Comparison of ENCODE assay signal across 8 cellular contexts in the genomic region with DNA sequence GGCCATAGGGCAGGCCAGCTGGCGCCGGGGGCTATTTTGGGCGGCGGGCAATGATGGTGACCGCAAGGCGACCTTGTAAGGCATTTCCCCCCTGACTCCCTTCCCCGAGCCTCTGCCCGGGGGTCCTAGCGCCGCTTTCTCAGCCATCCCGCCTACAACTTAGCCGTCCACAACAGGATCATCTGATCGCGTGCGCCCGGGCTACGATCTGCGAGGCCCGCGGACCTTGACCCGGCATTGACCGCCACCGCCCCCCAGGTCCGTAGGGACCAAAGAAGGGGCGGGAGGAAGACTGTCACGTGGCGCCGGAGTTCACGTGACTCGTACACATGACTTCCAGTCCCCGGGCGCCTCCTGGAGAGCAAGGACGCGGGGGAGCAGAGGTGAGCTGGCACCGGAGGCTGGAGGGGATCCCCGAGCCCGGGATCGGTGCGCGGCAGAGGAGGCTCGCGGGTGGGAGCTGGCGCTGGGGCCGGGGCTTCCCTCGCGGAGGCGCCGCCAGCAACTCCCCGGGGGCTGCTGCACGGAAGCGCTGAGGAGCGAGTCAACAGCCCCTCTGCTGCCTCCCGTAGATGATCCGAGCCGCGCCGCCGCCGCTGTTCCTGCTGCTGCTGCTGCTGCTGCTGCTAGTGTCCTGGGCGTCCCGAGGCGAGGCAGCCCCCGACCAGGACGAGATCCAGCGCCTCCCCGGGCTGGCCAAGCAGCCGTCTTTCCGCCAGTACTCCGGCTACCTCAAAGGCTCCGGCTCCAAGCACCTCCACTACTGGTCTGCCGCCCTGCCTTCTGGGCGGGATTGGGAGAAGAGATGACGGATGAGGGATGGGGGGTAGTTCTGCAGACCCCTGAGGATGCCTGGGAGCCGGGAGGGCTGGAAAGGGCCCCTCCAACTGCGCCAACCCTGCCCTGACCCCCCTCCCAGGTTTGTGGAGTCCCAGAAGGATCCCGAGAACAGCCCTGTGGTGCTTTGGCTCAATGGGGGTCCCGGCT. TPM values are rescaled to one million over a fixed set of nuclear protein-coding genes. Genes with fewer than 3 reads are reported as not detected.
DNase-seq lines count a peak whose midpoint lies in the region; ATAC-seq and TF ChIP-seq lines count a peak whose summit lies in the region.

A gene (plus strand): TSS at position 339 of the 987 bp plus-strand sequence. CDS start 234 bp downstream, at position 573.
A gene with protein sequence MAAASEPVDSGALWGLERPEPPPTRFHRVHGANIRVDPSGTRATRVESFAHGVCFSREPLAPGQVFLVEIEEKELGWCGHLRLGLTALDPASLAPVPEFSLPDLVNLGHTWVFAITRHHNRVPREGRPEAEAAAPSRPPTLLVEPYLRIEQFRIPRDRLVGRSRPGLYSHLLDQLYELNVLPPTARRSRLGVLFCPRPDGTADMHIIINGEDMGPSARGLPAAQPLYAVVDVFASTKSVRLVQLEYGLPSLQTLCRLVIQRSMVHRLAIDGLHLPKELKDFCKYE (minus strand): TSS at position 212 of the 987 bp plus-strand sequence. CDS start 217 bp downstream, outside the sequence.

- H3K4me3 ChIP-seq in Caco-2 (ENCODE audit: low read depth, low read length) (peak within 1 kb of the TSS; percentile 94), HUES48 (ENCODE audit: low read depth, low read length) (peak within 1 kb of the TSS; percentile 80), muscle layer of colon (ENCODE audit: low read depth in 1 of 2, low read length in 2 of 2) (peak within 1 kb of the TSS; percentile 66 to 90)

- DNase-seq in Caco-2 (peak; percentile 99), OCI-M2 (lab: John Stamatoyannopoulos, UW; ENCODE audit: unreplicated experiment) (peak; percentile 86)
- DNase-seq in activated T-cell treated with anti-CD3 and anti-CD28 coated beads, Interleukin-2, amount 50 U/mL, for 4 hours = peak; percentile 81
- peak; percentile 62 to 70 for DNase-seq in stimulated activated CD8-positive, alpha-beta memory T cell treated with anti-CD3 and anti-CD28 coated beads, Interleukin-7, amount 100 ng/mL, for 1 hour (ENCODE audit: low read depth in 2 of 2)

- peak within 1 kb of the TSS; percentile 60; the same call in 1 of the 2 replicates for H3K9ac ChIP-seq in HUES48 (ENCODE audit: low read depth, low read length)
- peak within 1 kb of the TSS; percentile 68 for H3K9ac ChIP-seq in muscle layer of colon (ENCODE audit: low read length)

- peaks cover 36% of the 10 kb centered on the region for H3K4me1 Mint-ChIP-seq in Caco-2 (ENCODE audit: low read depth, unreplicated experiment)
- peaks cover 37% of the 10 kb centered on the region for H3K4me1 Mint-ChIP-seq in activated T-cell treated with anti-CD3 and anti-CD28 coated beads, Interleukin-2, amount 50 U/mL, for 4 hours (ENCODE audit: low read depth)

- peak; percentile 10 to 34 for TF ChIP-seq CTCF in Caco-2 (IDR thresholded peaks at IDR 0.05; ENCODE audit: insufficient read depth in 1 of 2, low read depth in 1 of 2, low read length in 1 of 2, severe bottlenecking in 1 of 2, unreplicated experiment in 1 of 2)

- H3K27me3 ChIP-seq in Caco-2 (replicated peaks; ENCODE audit: control insufficient read depth, insufficient read depth, low read length) (no peaks in the 10 kb centered on the region), HUES48 (ENCODE audit: control insufficient read depth, insufficient read depth, low read length) (no peaks in the 10 kb centered on the region), muscle layer of colon (ENCODE audit: control insufficient read depth in 1 of 2, insufficient read depth in 2 of 2, low read length in 2 of 2) (no peaks in the 10 kb centered on the region)

- H3K36me3 ChIP-seq in Caco-2 (ENCODE audit: control insufficient read depth, insufficient read depth, low read length) (peaks cover 12% of the 10 kb centered on the region), HUES48 (ENCODE audit: control insufficient read depth, insufficient read depth, low read length) (peaks cover 52% of the 10 kb centered on the region), muscle layer of colon (ENCODE audit: insufficient read depth, low read length) (peaks cover 38% of the 10 kb centered on the region)

- H3K9me3 Mint-ChIP-seq in Caco-2 (ENCODE audit: unreplicated experiment) = no peaks in the 10 kb centered on the region
- no peaks in the 10 kb centered on the region for H3K9me3 Mint-ChIP-seq in activated T-cell treated with anti-CD3 and anti-CD28 coated beads, Interleukin-2, amount 50 U/mL, for 4 hours

- H3K9me3 ChIP-seq in Caco-2 = no peaks in the 10 kb centered on the region
- no peaks in the 10 kb centered on the region for H3K9me3 ChIP-seq in HUES48 (ENCODE audit: control insufficient read depth, insufficient read depth, low read length)
- H3K9me3 ChIP-seq in muscle layer of colon (ENCODE audit: low read length) = no peaks in the 10 kb centered on the region

- H3K27ac Mint-ChIP-seq in Caco-2 (ENCODE audit: unreplicated experiment) = peak within 1 kb of the TSS; percentile 95

- CTCF ChIA-PET in Caco-2 (lab: Charles Lee) = interaction anchor here (0.8 to 4.3 kb wide), 17 partner anchors 10 to 120 kb away, joined by 3 to 49 read pairs (median 4); a partner anchor contains a TSS

- TSS peak; percentile 32 for BruUV-seq in Caco-2 (replicated peaks; lab: Mats Ljungman, UMichigan)

- ATAC-seq in GM21367 (IDR thresholded peaks at IDR 0.05; ENCODE audit: unreplicated experiment) = peak; percentile 61
- ATAC-seq in activated T-cell treated with anti-CD3 and anti-CD28 coated beads, Interleukin-2, amount 50 U/mL, for 4 hours = peak; percentile 87
- peak; percentile 74 for ATAC-seq in esophagus mucosa

- no peaks in the 10 kb centered on the region for H3K27me3 Mint-ChIP-seq in Caco-2 (ENCODE audit: insufficient read depth, unreplicated experiment)
- no peaks in the 10 kb centered on the region for H3K27me3 Mint-ChIP-seq in activated T-cell treated with anti-CD3 and anti-CD28 coated beads, Interleukin-2, amount 50 U/mL, for 4 hours (ENCODE audit: low read depth)

- POLR2A ChIA-PET in Caco-2 (lab: Charles Lee) = interaction anchor here (0.5 to 3.2 kb wide), 7 partner anchors 10 to 58 kb away, joined by 3 to 53 read pairs (median 4); a partner anchor contains a TSS

- H3K27ac ChIP-seq in HUES48 (ENCODE audit: low read depth, low read length) = peak within 1 kb of the TSS; percentile 69
- peak within 1 kb of the TSS; percentile 99 for H3K27ac ChIP-seq in muscle layer of colon (ENCODE audit: low read depth, low read length)

- peaks cover 8% of the 10 kb centered on the region for H3K4me1 ChIP-seq in Caco-2
- H3K4me1 ChIP-seq in HUES48 (ENCODE audit: control insufficient read depth, insufficient read depth, low read length) = 0 out of 2 replicates have a peak, but pooled peaks cover 5% of the 10 kb centered on the region
- peaks cover 23% of the 10 kb centered on the region for H3K4me1 ChIP-seq in muscle layer of colon (ENCODE audit: insufficient read depth, low read length)

- intact Hi-C loops in Caco-2 (cut with micrococcal nuclease; ENCODE audit: unreplicated experiment) = loop anchor here (1.0 to 5.0 kb wide), 6 partner anchors 10 to 92 kb away; a partner anchor contains a TSS

- H3K36me3 Mint-ChIP-seq in Caco-2 (ENCODE audit: insufficient read depth, unreplicated experiment) = peaks cover 62% of the 10 kb centered on the region
- peaks cover 6% of the 10 kb centered on the region for H3K36me3 Mint-ChIP-seq in activated T-cell treated with anti-CD3 and anti-CD28 coated beads, Interleukin-2, amount 50 U/mL, for 4 hours (ENCODE audit: insufficient read depth)

- H3K4me3 Mint-ChIP-seq in Caco-2 (ENCODE audit: unreplicated experiment) = peak within 1 kb of the TSS; percentile 95
- H3K4me3 Mint-ChIP-seq in activated T-cell treated with anti-CD3 and anti-CD28 coated beads, Interleukin-2, amount 50 U/mL, for 4 hours = peak within 1 kb of the TSS; percentile 89

RNA-seq across cellular contexts. Expression of the first gene that starts in this region (rescaled TPM):
- total RNA-seq in Caco-2 (2022) (282 and 294 TPM in 2 replicates), esophagus mucosa (57.4 TPM)
- 10 to 100 TPM; 56.5 to 63.1 (median 57.3) TPM for total RNA-seq in activated T-cell treated with anti-CD3 and anti-CD28 coated beads, Interleukin-2, amount 50 U/mL, for 4 hours

RNA-seq across cellular contexts. Expression of the second gene that starts in this region (rescaled TPM):
- total RNA-seq in Caco-2 (2022) = 12.6 TPM in 2 replicates
- total RNA-seq in activated T-cell treated with anti-CD3 and anti-CD28 coated beads, Interleukin-2, amount 50 U/mL, for 4 hours = 1 to 10 TPM; 1.3 TPM
- 1.9 TPM for total RNA-seq in esophagus mucosa

Comparison
In these comparisons a context has a peak if more than half of its experiments do, and no peak if none do; other contexts are left out.
1. Peak in every context shown above with its lines: DNase-seq, ATAC-seq, H3K4me3 ChIP-seq and H3K27ac ChIP-seq.